In the genomic region with DNA sequence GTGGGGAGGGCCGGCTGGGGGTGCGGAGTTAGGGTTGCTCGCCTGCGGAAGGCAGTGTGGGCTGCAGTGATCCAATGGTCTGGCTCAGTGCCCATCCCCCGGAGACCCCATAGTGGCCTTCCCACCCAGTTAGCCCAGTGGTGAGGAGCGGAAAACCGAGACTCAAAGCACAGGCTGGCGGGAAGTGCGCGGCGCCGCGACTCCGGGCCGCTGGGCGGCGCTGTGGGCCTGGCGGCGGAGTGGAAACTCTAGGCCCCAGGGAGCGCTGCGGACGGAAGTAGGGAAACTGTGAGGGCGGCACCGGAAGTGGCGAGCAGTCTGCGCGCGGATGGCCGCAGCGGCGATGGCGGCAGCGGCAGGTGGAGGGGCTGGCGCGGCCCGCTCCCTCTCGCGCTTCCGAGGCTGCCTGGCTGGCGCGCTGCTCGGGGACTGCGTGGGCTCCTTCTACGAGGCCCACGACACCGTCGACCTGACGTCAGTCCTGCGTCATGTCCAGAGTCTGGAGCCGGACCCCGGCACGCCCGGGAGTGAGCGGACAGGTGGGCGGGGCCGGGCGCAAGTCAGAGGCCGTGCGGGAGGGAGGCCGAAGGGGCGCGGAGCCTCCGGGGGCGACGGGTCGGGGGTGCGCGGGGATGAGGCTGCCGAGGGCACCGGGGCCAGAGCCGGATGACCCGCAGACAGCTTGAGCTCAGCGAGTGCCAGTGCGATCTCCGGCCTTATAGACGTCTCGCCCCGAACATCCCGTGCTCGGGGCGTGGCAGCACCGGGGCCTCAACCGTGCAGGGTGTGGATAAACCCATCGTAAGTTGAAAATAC, we compare ENCODE assay signal across 8 cellular contexts. TPM values are rescaled to one million over a fixed set of nuclear protein-coding genes. Genes with fewer than 3 reads are reported as not detected.
DNase-seq lines count a peak whose midpoint lies in the region; ATAC-seq and TF ChIP-seq lines count a peak whose summit lies in the region.

A gene with protein sequence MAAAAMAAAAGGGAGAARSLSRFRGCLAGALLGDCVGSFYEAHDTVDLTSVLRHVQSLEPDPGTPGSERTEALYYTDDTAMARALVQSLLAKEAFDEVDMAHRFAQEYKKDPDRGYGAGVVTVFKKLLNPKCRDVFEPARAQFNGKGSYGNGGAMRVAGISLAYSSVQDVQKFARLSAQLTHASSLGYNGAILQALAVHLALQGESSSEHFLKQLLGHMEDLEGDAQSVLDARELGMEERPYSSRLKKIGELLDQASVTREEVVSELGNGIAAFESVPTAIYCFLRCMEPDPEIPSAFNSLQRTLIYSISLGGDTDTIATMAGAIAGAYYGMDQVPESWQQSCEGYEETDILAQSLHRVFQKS (plus strand): TSS at position 316 of the 816 bp plus-strand sequence. CDS start 13 bp downstream, at position 329.

- no peaks in the 10 kb centered on the region for H3K27me3 ChIP-seq in BE2C
- H3K27me3 ChIP-seq in kidney epithelial cell (ENCODE audit: control insufficient read depth, insufficient read depth, low read length), result no peaks in the 10 kb centered on the region

- peaks cover 5% of the 10 kb centered on the region for H3K4me1 ChIP-seq in BE2C

- peak; percentile 98 for TF ChIP-seq POLR2A in GM19099 (IDR thresholded peaks at IDR 0.05; ENCODE audit: extremely low read depth, insufficient read length, low read depth)

- peak; percentile 82 for DNase-seq in BE2C
- peak; percentile 84 for DNase-seq in NCI-H446 treated with DMSO at 0.1 percent for 48 hours (lab: John Stamatoyannopoulos, UW)
- DNase-seq in activated CD4-positive, alpha-beta T cell treated with anti-CD3 and anti-CD28 coated beads for 1 hour, result peak; percentile 84
- peak; percentile 90 for DNase-seq in cerebellum (ENCODE audit: low spot score)
- DNase-seq in kidney epithelial cell (ENCODE audit: low read depth), result peak; percentile 50
- DNase-seq in stimulated activated CD4-positive, alpha-beta T cell treated with anti-CD3 and anti-CD28 coated beads, Interleukin-15, amount 100 ng/mL, for 24 hours, result peak; percentile 94

- peak; percentile 66 for ATAC-seq in HG03378 (IDR thresholded peaks at IDR 0.05; ENCODE audit: unreplicated experiment)

- H3K4me3 ChIP-seq in BE2C (ENCODE audit: low read depth, low read length) (peak within 1 kb of the TSS; percentile 82), kidney epithelial cell (ENCODE audit: low read depth, low read length) (peak within 1 kb of the TSS; percentile 85)

- no peaks in the 10 kb centered on the region for H3K9me3 ChIP-seq in BE2C

- TF ChIP-seq CTCF in BE2C (IDR thresholded peaks at IDR 0.05; ENCODE audit: low read depth, low read length) (peak; percentile 74), kidney epithelial cell (IDR thresholded peaks at IDR 0.05; ENCODE audit: insufficient read depth, low read length, poor library complexity, severe bottlenecking) (peak; percentile 67)

- H3K36me3 ChIP-seq in BE2C (peaks cover 10% of the 10 kb centered on the region), kidney epithelial cell (ENCODE audit: control insufficient read depth, insufficient read depth, low read length) (peaks cover 4% of the 10 kb centered on the region)

RNA-seq across cellular contexts. Expression of the gene that starts here (rescaled TPM):
- 68.2 TPM for polyA plus RNA-seq in BE2C (2012; ENCODE audit: insufficient read depth, insufficient read length, low read depth)
- total RNA-seq in cerebellum (13.0 TPM), kidney epithelial cell (66.5 and 70.3 TPM in 2 replicates)

Comparison
In these comparisons a context has a peak if more than half of its experiments do, and no peak if none do; other contexts are left out.
1. Peak in every context shown above with its lines: DNase-seq, ATAC-seq and H3K4me3 ChIP-seq.